In genomic region chr4:8221476-8221875, GRCh38 we compare ENCODE assay signal across 9 cellular contexts. TPM values are rescaled to one million over a fixed set of nuclear protein-coding genes. Genes with fewer than 3 reads are reported as not detected.
DNase-seq lines count a peak whose midpoint lies in the region; ATAC-seq and TF ChIP-seq lines count a peak whose summit lies in the region.
"Had no signal": no experiment of that assay in that cellular context is flagged by ENCODE, and none has a peak within 500 bp of the region (broad histone marks: within the 10 kb centered on the region; RNA-seq: fewer than 3 reads in every experiment).

No MANE protein-coding gene starts in this region.

- peaks cover 49% of the 10 kb centered on the region for H3K36me3 Mint-ChIP-seq in T-helper 1 cell treated with Interleukin-12 subunit alpha and Interleukin-12 subunit beta and Interleukin-4 antibody, amounts not matched to agents 30 μg/mL and 1 μg/mL, for 36 hours (ENCODE audit: low read depth)
- peaks cover 8 to 45% (median 41%) of the 10 kb centered on the region in 3 donors for H3K36me3 Mint-ChIP-seq in immature natural killer cell

- H3K9me3 Mint-ChIP-seq in T-helper 1 cell treated with Interleukin-12 subunit alpha and Interleukin-12 subunit beta and Interleukin-4 antibody, amounts not matched to agents 30 μg/mL and 1 μg/mL, for 36 hours = no peaks in the 10 kb centered on the region
- H3K9me3 Mint-ChIP-seq in immature natural killer cell = no peaks in the 10 kb centered on the region

- peak; percentile 29 for DNase-seq in AG09309 (ENCODE audit: low read depth)
- DNase-seq in immature natural killer cell = no peak
- no peak for DNase-seq in DMS53 treated with DMSO at 0.1 percent for 48 hours (lab: John Stamatoyannopoulos, UW; ENCODE audit: unreplicated experiment)
- DNase-seq in cerebellar cortex (ENCODE audit: low spot score) = no peak
- DNase-seq in NCI-H128 (lab: John Stamatoyannopoulos, UW; ENCODE audit: unreplicated experiment) = no peak

- peak overlapping the region; percentile 54 for H3K27ac Mint-ChIP-seq in T-helper 1 cell treated with Interleukin-12 subunit alpha and Interleukin-12 subunit beta and Interleukin-4 antibody, amounts not matched to agents 30 μg/mL and 1 μg/mL, for 36 hours
- peak overlapping the region in 5 of 6 donors; percentile 20 to 71 (median 61) for H3K27ac Mint-ChIP-seq in immature natural killer cell

- H3K27me3 Mint-ChIP-seq in T-helper 1 cell treated with Interleukin-12 subunit alpha and Interleukin-12 subunit beta and Interleukin-4 antibody, amounts not matched to agents 30 μg/mL and 1 μg/mL, for 36 hours (ENCODE audit: low read depth) = no peaks in the 10 kb centered on the region
- no peaks in the 10 kb centered on the region for H3K27me3 Mint-ChIP-seq in immature natural killer cell (ENCODE audit: low read depth in 3 of 3)

- no peak overlapping the region for H3K4me3 Mint-ChIP-seq in T-helper 1 cell treated with Interleukin-12 subunit alpha and Interleukin-12 subunit beta and Interleukin-4 antibody, amounts not matched to agents 30 μg/mL and 1 μg/mL, for 36 hours
- H3K4me3 Mint-ChIP-seq in immature natural killer cell = no peak overlapping the region

- H3K4me1 Mint-ChIP-seq in T-helper 1 cell treated with Interleukin-12 subunit alpha and Interleukin-12 subunit beta and Interleukin-4 antibody, amounts not matched to agents 30 μg/mL and 1 μg/mL, for 36 hours (ENCODE audit: low read depth) = peaks cover 13% of the 10 kb centered on the region
- H3K4me1 Mint-ChIP-seq in immature natural killer cell = peaks cover 5 to 23% of the 10 kb centered on the region in 2 donors

- ATAC-seq in GM18868 (IDR thresholded peaks at IDR 0.05; ENCODE audit: unreplicated experiment) = peak; percentile 88
- no peak for ATAC-seq in HG03469 (IDR thresholded peaks at IDR 0.05; ENCODE audit: unreplicated experiment)
- ATAC-seq: Panc1 had no signal

- no peak overlapping the region for H3K4me3 ChIP-seq in AG09309 (ENCODE audit: control insufficient read depth, low read depth, low read length)

- no peak for TF ChIP-seq CTCF in AG09309 (IDR thresholded peaks at IDR 0.05; ENCODE audit: control insufficient read depth, insufficient read depth, low read depth, low read length, missing control alignments)

RNA-seq across cellular contexts. Expression of gene SH3TC1, which starts 22.4 kb away (rescaled TPM):
- polyA plus RNA-seq in immature natural killer cell = 10 to 100 TPM in 1 of 3 donors, 1 to 10 TPM in 2; 3.4 to 18.1 (median 4.2) TPM

RNA-seq across cellular contexts. Expression of gene HTRA3, which starts 48.1 kb away (rescaled TPM):
- not detected for polyA plus RNA-seq in immature natural killer cell
